In the genomic region with DNA sequence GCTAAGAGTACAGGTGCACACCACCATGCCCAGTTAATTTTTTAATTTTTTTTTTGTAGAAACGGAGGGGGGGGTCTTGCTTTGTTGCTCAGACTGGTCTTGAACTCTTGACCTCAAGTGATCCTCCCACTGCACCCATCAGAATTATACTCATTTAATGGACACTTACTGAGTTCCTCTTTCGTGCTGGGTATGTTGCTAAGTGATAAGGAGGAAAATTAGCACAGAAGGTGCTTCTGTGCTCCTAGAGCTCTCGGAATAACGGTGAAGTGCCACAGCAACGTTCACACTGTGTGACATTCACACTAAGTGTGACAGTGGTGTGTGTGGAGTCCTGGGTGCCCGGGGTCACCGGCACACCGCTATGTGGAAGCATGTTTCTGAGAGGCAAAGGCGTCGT, we compare ENCODE assay signal across 17 cellular contexts.
"Had no signal": no experiment of that assay in that cellular context is flagged by ENCODE, and none has a peak within 500 bp of the region (broad histone marks: within the 10 kb centered on the region; RNA-seq: fewer than 3 reads in every experiment).

No MANE protein-coding gene starts in this region.

- H3K27me3 ChIP-seq: pancreas had no signal

- H3K27ac ChIP-seq: heart left ventricle, pancreas, stomach, thoracic aorta, transverse colon had no signal

- ATAC-seq: heart left ventricle, left colon, left ventricle myocardium superior, pancreas, right cardiac atrium had no signal

- H3K4me1 ChIP-seq: pancreas had no signal

- DNase-seq: dermis blood vessel endothelial cell; heart left ventricle; hippocampal formation; left colon; left ventricle myocardium superior; mesendoderm; naive B cell; occipital lobe; pancreas; right cardiac atrium; small intestine; stimulated activated CD4-positive, alpha-beta T cell treated with anti-CD3 and anti-CD28 coated beads, Interleukin-12 subunit alpha, Interleukin-12 subunit beta, amount 100 ng/mL, for 4 hours; stimulated activated naive CD4-positive, alpha-beta T cell; stomach; substantia nigra; transverse colon had no signal
